ENCODE assay signal across 11 cellular contexts in genomic region chr1:100972185-100972584, GRCh38.
"Had no signal": no experiment of that assay in that cellular context is flagged by ENCODE, and none has a peak within 500 bp of the region (broad histone marks: within the 10 kb centered on the region; RNA-seq: fewer than 3 reads in every experiment).

No MANE protein-coding gene starts in this region.

- H3K4me3 ChIP-seq: heart left ventricle, thoracic aorta had no signal

- H3K27me3 Mint-ChIP-seq: activated naive CD8-positive, alpha-beta T cell treated with anti-CD3 and anti-CD28 coated beads for 36 hours; stimulated activated naive CD8-positive, alpha-beta T cell treated with anti-CD3 and anti-CD28 coated beads, Interleukin-15, Interleukin-2, amounts not matched to agents 100 ng/mL and 50 ng/mL, for 24 hours had no signal

- DNase-seq: activated CD4-positive, alpha-beta T cell treated with anti-CD3 and anti-CD28 coated beads for 1 hour; activated CD4-positive, alpha-beta T cell treated with anti-CD3 and anti-CD28 coated beads, Interleukin-2, amount 50 U/mL, for 48 hours; activated gamma-delta T cell; activated naive CD8-positive, alpha-beta T cell treated with anti-CD3 and anti-CD28 coated beads for 36 hours; activated T-cell treated with anti-CD3 and anti-CD28 coated beads, Interleukin-2, amount 50 U/mL, for 4 hours; brain microvascular endothelial cell; heart left ventricle; stimulated activated CD4-positive, alpha-beta T cell treated with anti-CD3 and anti-CD28 coated beads, Interleukin-4, amount 100 ng/mL, for 1 hour; stimulated activated CD8-positive, alpha-beta memory T cell treated with anti-CD3 and anti-CD28 coated beads, Interleukin-4, amount 100 ng/mL, for 48 hours had no signal

- H3K9me3 ChIP-seq: heart left ventricle, thoracic aorta had no signal

- ATAC-seq: activated T-cell treated with anti-CD3 and anti-CD28 coated beads, Interleukin-2, amount 50 U/mL, for 4 hours; heart left ventricle had no signal

- H3K27ac ChIP-seq: brain microvascular endothelial cell, heart left ventricle, thoracic aorta had no signal

- H3K27ac Mint-ChIP-seq: activated naive CD8-positive, alpha-beta T cell treated with anti-CD3 and anti-CD28 coated beads for 36 hours; stimulated activated naive CD8-positive, alpha-beta T cell treated with anti-CD3 and anti-CD28 coated beads, Interleukin-15, Interleukin-2, amounts not matched to agents 100 ng/mL and 50 ng/mL, for 24 hours had no signal

- H3K9me3 Mint-ChIP-seq: activated naive CD8-positive, alpha-beta T cell treated with anti-CD3 and anti-CD28 coated beads for 36 hours; activated T-cell treated with anti-CD3 and anti-CD28 coated beads, Interleukin-2, amount 50 U/mL, for 4 hours; stimulated activated naive CD8-positive, alpha-beta T cell treated with anti-CD3 and anti-CD28 coated beads, Interleukin-15, Interleukin-2, amounts not matched to agents 100 ng/mL and 50 ng/mL, for 24 hours had no signal

- H3K27me3 ChIP-seq: brain microvascular endothelial cell, heart left ventricle had no signal

- H3K4me3 Mint-ChIP-seq: activated naive CD8-positive, alpha-beta T cell treated with anti-CD3 and anti-CD28 coated beads for 36 hours; activated T-cell treated with anti-CD3 and anti-CD28 coated beads, Interleukin-2, amount 50 U/mL, for 4 hours; stimulated activated naive CD8-positive, alpha-beta T cell treated with anti-CD3 and anti-CD28 coated beads, Interleukin-15, Interleukin-2, amounts not matched to agents 100 ng/mL and 50 ng/mL, for 24 hours had no signal
